In the genomic region with DNA sequence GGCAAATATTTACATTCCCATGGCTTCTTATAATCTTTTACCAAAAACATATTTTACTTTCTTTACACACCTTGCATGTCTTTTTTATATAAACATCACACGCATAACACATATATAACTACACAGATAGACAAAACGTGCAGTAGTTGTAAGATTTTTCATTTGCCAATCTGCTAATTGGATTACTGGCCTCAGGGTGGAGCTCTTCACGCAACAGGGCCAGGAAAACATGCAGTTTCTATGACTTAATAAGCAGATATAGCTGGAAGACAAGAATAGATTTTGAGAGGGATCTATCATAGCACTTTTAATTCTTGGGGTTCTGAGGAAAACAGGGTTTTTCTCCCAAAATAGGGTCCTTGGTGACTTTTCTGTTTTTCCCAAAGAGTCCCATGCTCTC, we compare ENCODE assay signal across 7 cellular contexts. TPM values are rescaled to one million over a fixed set of nuclear protein-coding genes. Genes with fewer than 3 reads are reported as not detected.
DNase-seq lines count a peak whose midpoint lies in the region; ATAC-seq, FAIRE-seq and TF ChIP-seq lines count a peak whose summit lies in the region.

No MANE protein-coding gene starts in this region.

- ATAC-seq in GM19328 (IDR thresholded peaks at IDR 0.05; ENCODE audit: unreplicated experiment) = no peak

- H3K4me3 ChIP-seq in GM12864 (ENCODE audit: low read depth, low read length) = no peak overlapping the region

- TF ChIP-seq CTCF in GM12864 (IDR thresholded peaks at IDR 0.05; ENCODE audit: low read depth, low read length, missing control alignments) = peak; percentile 45
- peak; percentile 71 for TF ChIP-seq CTCF in LNCAP (IDR thresholded peaks at IDR 0.05)

- no peak for FAIRE-seq in urothelium cell line (lab: Jason Lieb, UNC)

- DNase-seq in GM12864 (ENCODE audit: low read depth) (no peak), amniotic epithelial cell (ENCODE audit: low read depth) (peak; percentile 15), myocyte (ENCODE audit: low read depth) (peak; percentile 22), urothelium cell line (ENCODE audit: low spot score) (no peak), NCI-H2196 treated with DMSO at 0.1 percent for 48 hours (lab: John Stamatoyannopoulos, UW; ENCODE audit: unreplicated experiment) (no peak)

RNA-seq across cellular contexts. Expression of gene ACADSB, which starts 12.7 kb away (rescaled TPM):
- 5.9 and 8.1 TPM in 2 replicates for total RNA-seq in myocyte
- polyA plus RNA-seq in myocyte (2012) = 4.0 TPM

RNA-seq across cellular contexts. Expression of gene IKZF5, which starts 12.9 kb away (rescaled TPM):
- total RNA-seq in myocyte = 7.9 and 86.1 TPM in 2 replicates
- polyA plus RNA-seq in myocyte (2012) = 5.9 TPM

RNA-seq across cellular contexts. Expression of gene PSTK, which starts 41.3 kb away (rescaled TPM):
- 6.8 and 6.9 TPM in 2 replicates for total RNA-seq in myocyte
- 5.9 TPM for polyA plus RNA-seq in myocyte (2012)

Comparison
In these comparisons a context has a peak if more than half of its experiments do, and no peak if none do; other contexts are left out.
1. DNase-seq: peak in amniotic epithelial cell (single experiment) and myocyte (single experiment); none in GM12864 (single experiment), urothelium cell line (single experiment) and NCI-H2196 treated with DMSO at 0.1 percent for 48 hours (single experiment).